Comparison of ENCODE assay signal across 7 cellular contexts in the genomic region with DNA sequence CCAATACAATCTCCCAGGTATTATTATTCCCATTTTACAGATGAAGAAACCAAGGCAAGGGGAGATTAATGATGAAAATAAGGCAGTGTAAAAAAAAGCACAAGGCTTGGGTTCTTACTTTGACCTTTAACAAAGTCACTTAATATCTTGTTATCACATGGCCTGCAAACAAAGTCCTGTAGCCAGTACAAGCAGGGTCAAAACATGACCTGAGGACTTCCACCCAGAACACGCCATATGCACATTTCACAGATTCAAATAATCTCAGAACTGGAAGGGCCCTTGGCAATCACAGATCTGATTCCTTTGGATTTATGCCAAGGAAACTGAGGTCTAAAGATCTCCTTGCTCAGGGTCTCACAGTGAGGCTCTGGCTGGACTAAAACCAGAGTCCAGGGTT.
"Had no signal": no experiment of that assay in that cellular context is flagged by ENCODE, and none has a peak within 500 bp of the region (broad histone marks: within the 10 kb centered on the region; RNA-seq: fewer than 3 reads in every experiment).

No MANE protein-coding gene starts in this region.

- ATAC-seq: K562 had no signal

- H3K9me3 Mint-ChIP-seq: IgD-negative memory B cell had no signal

- H3K4me3 ChIP-seq: K562 had no signal

- H3K4me3 Mint-ChIP-seq: IgD-negative memory B cell had no signal

- H3K4me1 Mint-ChIP-seq: IgD-negative memory B cell had no signal

- H3K27ac Mint-ChIP-seq: IgD-negative memory B cell had no signal

- H3K36me3 Mint-ChIP-seq: IgD-negative memory B cell had no signal

- H3K27me3 Mint-ChIP-seq: IgD-negative memory B cell had no signal

- FAIRE-seq: HTR-8/SVneo, K562 had no signal

- DNase-seq: IMR-90, KBM-7, KG1 had no signal

- H3K27ac ChIP-seq: HL-60 had no signal
